ENCODE assay signal across 1 cellular context in genomic region chr11:57446055-57446454, GRCh38.
TF ChIP-seq lines count a peak whose summit lies in the region.

No MANE protein-coding gene starts in this region.

TF ChIP-seq in K562, 482 proteins besides CTCF, POLR2A, EP300 and RAD21 (continued from another document):
- no peak for TF ChIP-seq ZBTB34 (CRISPR knock-in tag; IDR thresholded peaks at IDR 0.05)
- no peak for TF ChIP-seq POLR2H (tag; IDR thresholded peaks at IDR 0.05; ENCODE audit: low read depth)
- no peak for TF ChIP-seq ADNP (tag; IDR thresholded peaks at IDR 0.05)
- TF ChIP-seq LCOR (CRISPR knock-in tag; IDR thresholded peaks at IDR 0.05): no peak
- no peak for TF ChIP-seq TARDBP (IDR thresholded peaks at IDR 0.05)
- no peak for TF ChIP-seq POLR2AphosphoS5 (IDR thresholded peaks at IDR 0.05; ENCODE audit: control insufficient read depth, insufficient read depth, low read depth, low read length)
- no peak for TF ChIP-seq ERF (CRISPR knock-in tag; IDR thresholded peaks at IDR 0.05)
- no peak for TF ChIP-seq ZC3H4 (CRISPR knock-in tag; IDR thresholded peaks at IDR 0.05; ENCODE audit: borderline replicate concordance)
- no peak for TF ChIP-seq RFX1 (IDR thresholded peaks at IDR 0.05)
TF ChIP-seq in K562: peak in this region for 0.
